Comparison of ENCODE assay signal across 8 cellular contexts in the genomic region with DNA sequence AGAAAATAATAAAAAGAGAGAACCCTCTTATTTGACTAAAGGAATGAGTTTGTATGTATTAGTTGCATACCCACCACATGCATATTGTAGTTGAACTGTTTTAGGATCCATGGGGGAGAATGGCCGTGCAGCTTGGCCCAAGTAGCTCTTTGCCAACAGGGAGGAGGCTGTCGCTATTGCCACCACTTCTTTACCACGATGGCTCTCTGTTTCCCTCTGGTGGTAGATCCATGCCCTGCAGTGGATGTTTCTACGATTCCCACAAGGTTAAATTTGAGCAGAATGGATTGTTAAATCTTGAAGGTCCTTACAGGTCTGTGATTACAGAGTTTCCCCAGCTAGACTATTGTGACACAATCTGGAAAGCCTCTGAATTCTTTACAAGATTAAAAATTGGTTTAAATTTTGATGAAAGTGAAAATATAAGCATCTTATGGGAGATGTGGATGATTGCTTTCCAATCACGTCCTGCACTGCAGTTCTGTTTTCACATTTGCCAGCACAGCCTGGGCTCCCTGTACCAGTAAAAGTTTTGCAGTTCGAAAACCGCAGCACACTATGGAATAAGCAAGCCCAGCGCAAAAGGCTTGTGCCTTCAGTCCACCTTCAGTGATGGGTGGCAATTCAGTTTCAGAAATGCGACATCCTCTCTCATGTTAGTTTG. TPM values are rescaled to one million over a fixed set of nuclear protein-coding genes. Genes with fewer than 3 reads are reported as not detected.
DNase-seq lines count a peak whose midpoint lies in the region; ATAC-seq and TF ChIP-seq lines count a peak whose summit lies in the region.

No MANE protein-coding gene starts in this region.

- H3K4me3 ChIP-seq in dorsolateral prefrontal cortex = peak overlapping the region in 1 of 59 donors; percentile 5

- DNase-seq in activated gamma-delta T cell treated with Interleukin-2 at 50 U/mL for 16 hours (peak; percentile 77), activated gamma-delta T cell (lab: John Stamatoyannopoulos, UW) (no peak), NCI-H69 (lab: John Stamatoyannopoulos, UW) (peak; percentile 56), dorsolateral prefrontal cortex (peak; percentile 48 to 86 (median 72)), memory B cell (ENCODE audit: low spot score in 2 of 2) (peak; percentile 88 to 89)
- DNase-seq in activated CD4-positive, alpha-beta T cell treated with anti-CD3 and anti-CD28 coated beads, Interleukin-2, amount 50 U/mL, for 1 hour = peak; percentile 74
- DNase-seq in stimulated activated CD8-positive, alpha-beta memory T cell treated with anti-CD3 and anti-CD28 coated beads, Interleukin-2, amount 100 ng/mL, for 48 hours (ENCODE audit: low read depth in 2 of 2) = peak; percentile 41 to 60

- peak overlapping the region; percentile 83 for H3K27ac Mint-ChIP-seq in memory B cell

- intact Hi-C loops in dorsolateral prefrontal cortex (cut with DNase I) = loop anchor here (2.0 to 10.0 kb wide), 5 partner anchors 92 to 433 kb away; partner anchors contain the start of genes RSPH3 (in 1 of the 2) and TAGAP (in 1 of the 2)

- H3K9me3 Mint-ChIP-seq in memory B cell = no peaks in the 10 kb centered on the region

- H3K27ac ChIP-seq in dorsolateral prefrontal cortex = no peak overlapping the region

- peak; percentile 71 for ATAC-seq in HG03175 (IDR thresholded peaks at IDR 0.05; ENCODE audit: unreplicated experiment)
- peak; percentile 91 for ATAC-seq in memory B cell (ENCODE audit: low read depth)

- H3K4me3 Mint-ChIP-seq in memory B cell = peak overlapping the region; percentile 43

- peaks cover 3% of the 10 kb centered on the region for H3K27me3 Mint-ChIP-seq in memory B cell

- H3K4me1 Mint-ChIP-seq in memory B cell = peaks cover 14% of the 10 kb centered on the region

- TF ChIP-seq CTCF in dorsolateral prefrontal cortex (IDR thresholded peaks at IDR 0.05 in 54 of 56, conservative IDR thresholded peaks at IDR 0.05 in 2 of 56; ENCODE audit: low read depth in 1 of 56, partially characterized antibody in 56 of 56) = peak; percentile 84 to 100 (median 97)

- peaks cover 0 to 9% (median 0%) of the 10 kb centered on the region in 45 donors for H3K27me3 ChIP-seq in dorsolateral prefrontal cortex

- no peaks in the 10 kb centered on the region for H3K36me3 Mint-ChIP-seq in memory B cell

RNA-seq across cellular contexts. Expression of gene FNDC1, which starts 34.4 kb away (rescaled TPM):
- total RNA-seq in dorsolateral prefrontal cortex = under 1 TPM in 79 of 120 experiments, not detected in 41; 0.06 to 0.66 (median 0.18) TPM
